In genomic region chr16:87178977-87179376, GRCh38 we compare ENCODE assay signal across 14 cellular contexts.
DNase-seq lines count a peak whose midpoint lies in the region; ATAC-seq, FAIRE-seq and TF ChIP-seq lines count a peak whose summit lies in the region.
"Had no signal": no experiment of that assay in that cellular context is flagged by ENCODE, and none has a peak within 500 bp of the region (broad histone marks: within the 10 kb centered on the region; RNA-seq: fewer than 3 reads in every experiment).

No MANE protein-coding gene starts in this region.

- H3K27me3 ChIP-seq in brain microvascular endothelial cell (replicated peaks) = no peaks in the 10 kb centered on the region
- no peaks in the 10 kb centered on the region for H3K27me3 ChIP-seq in upper lobe of left lung

- DNase-seq in NCI-H2029 (lab: John Stamatoyannopoulos, UW) = peak; percentile 16
- DNase-seq in NCI-H2029 treated with DMSO at 0.1 percent for 48 hours (lab: John Stamatoyannopoulos, UW) = no peak
- DNase-seq in brain microvascular endothelial cell = peak; percentile 55
- DNase-seq in kidney = peak; percentile 90
- peak in 1 of 2 donors; percentile 55 for DNase-seq in upper lobe of left lung
- DNase-seq in SKM-1 (lab: John Stamatoyannopoulos, UW; ENCODE audit: unreplicated experiment) = no peak
- no peak for DNase-seq in Ammon's horn (ENCODE audit: low spot score)
- DNase-seq: activated CD8-positive, alpha-beta memory T cell treated with anti-CD3 and anti-CD28 coated beads, Interleukin-2, amount 50 U/mL, for 48 hours; Kasumi-1; NCI-H69; stimulated activated CD4-positive, alpha-beta T cell treated with anti-CD3 and anti-CD28 coated beads, Interleukin-15, amount 100 ng/mL, for 24 hours; stimulated activated naive CD4-positive, alpha-beta T cell had no signal

- TF ChIP-seq CTCF in brain microvascular endothelial cell (IDR thresholded peaks at IDR 0.05; ENCODE audit: low read depth, low read length, missing control alignments) = no peak
- no peak for TF ChIP-seq CTCF in kidney (IDR thresholded peaks at IDR 0.05; ENCODE audit: borderline replicate concordance, extremely low read depth, insufficient read depth)
- TF ChIP-seq CTCF in upper lobe of left lung (IDR thresholded peaks at IDR 0.05) = no peak

- intact Hi-C loops in kidney (cut with DNase I) = no loop called here

- no peak for FAIRE-seq in kidney (lab: Jason Lieb, UNC)

- no peaks in the 10 kb centered on the region for H3K9me3 ChIP-seq in kidney (ENCODE audit: control insufficient read depth in 1 of 2, low read length in 2 of 2)
- H3K9me3 ChIP-seq in upper lobe of left lung = no peaks in the 10 kb centered on the region

- no peak for TF ChIP-seq EP300 in upper lobe of left lung (IDR thresholded peaks at IDR 0.05)

- H3K4me3 ChIP-seq in brain microvascular endothelial cell (ENCODE audit: low read depth, low read length) = no peak overlapping the region
- H3K4me3 ChIP-seq in kidney (ENCODE audit: low read length in 2 of 2) = no peak overlapping the region
- no peak overlapping the region for H3K4me3 ChIP-seq in upper lobe of left lung

- in situ Hi-C loops in brain microvascular endothelial cell (cut with HindIII; ENCODE audit: low pct_ligation_motif_present, low sequenced_read_pairs) = no loop called here

- peak; percentile 3 to 39 for ATAC-seq in upper lobe of left lung (ENCODE audit: low FRiP score in 2 of 2)
- no peak for ATAC-seq in HG02840 (IDR thresholded peaks at IDR 0.05; ENCODE audit: low FRiP score, unreplicated experiment)

- peaks cover 0 to 6% of the 10 kb centered on the region in 2 donors for H3K4me1 ChIP-seq in kidney (ENCODE audit: control insufficient read depth in 1 of 2, insufficient read depth in 1 of 2, low read depth in 1 of 2, low read length in 2 of 2)
- peaks cover 0 to 6% (median 4%) of the 10 kb centered on the region in 4 donors for H3K4me1 ChIP-seq in upper lobe of left lung

- TF ChIP-seq POLR2A in upper lobe of left lung (IDR thresholded peaks at IDR 0.05) = no peak

- no peak overlapping the region for H3K9ac ChIP-seq in kidney (ENCODE audit: low read length in 2 of 2)

- H3K36me3 ChIP-seq in brain microvascular endothelial cell (replicated peaks) = no peaks in the 10 kb centered on the region
- H3K36me3 ChIP-seq in kidney (ENCODE audit: control insufficient read depth in 1 of 2, insufficient read depth in 2 of 2, low read length in 2 of 2) = no peaks in the 10 kb centered on the region
- no peaks in the 10 kb centered on the region for H3K36me3 ChIP-seq in upper lobe of left lung

- WGBS in upper lobe of left lung, 2 donors = 2 to 11% methylated on average over 5 to 9 of the region's 9 CpGs

- peak overlapping the region; percentile 28 for H3K27ac ChIP-seq in brain microvascular endothelial cell
- peak overlapping the region; percentile 54 to 57 for H3K27ac ChIP-seq in kidney (ENCODE audit: low read depth in 2 of 2, low read length in 2 of 2)
- no peak overlapping the region for H3K27ac ChIP-seq in upper lobe of left lung
- H3K27ac ChIP-seq: 22Rv1 had no signal

Comparison
In these comparisons a context has a peak if more than half of its experiments do, and no peak if none do; other contexts are left out.
1. DNase-seq: peak in NCI-H2029 (single experiment), brain microvascular endothelial cell (single experiment) and kidney (single experiment); none in NCI-H2029 treated with DMSO at 0.1 percent for 48 hours (single experiment), SKM-1 (single experiment) and Ammon's horn (single experiment).
2. H3K27ac ChIP-seq: peak in brain microvascular endothelial cell (single experiment) and kidney (2 of 2); none in upper lobe of left lung (0 of 4).